8 cellular contexts compared by ENCODE assay signal in genomic region chr1:60970081-60970509, GRCh38.
DNase-seq lines count a peak whose midpoint lies in the region; ATAC-seq and TF ChIP-seq lines count a peak whose summit lies in the region.

No MANE protein-coding gene starts in this region.

- H3F3A ChIP-seq in PC-3 (ENCODE audit: low read length, unreplicated experiment) = no peaks in the 10 kb centered on the region

- H3K27me3 ChIP-seq in PC-3 (ENCODE audit: low read length) = no peaks in the 10 kb centered on the region
- H3K27me3 ChIP-seq in effector memory CD4-positive, alpha-beta T cell (replicated peaks; ENCODE audit: control insufficient read depth, insufficient read depth, low read length, poor library complexity, severe bottlenecking) = no peaks in the 10 kb centered on the region

- BruUV-seq in PC-3 (replicated peaks; lab: Mats Ljungman, UMichigan) = no TSS peak

- POLR2A ChIA-PET in PC-3 (lab: Charles Lee; ENCODE audit: unreplicated experiment) = no interaction called here

- H4K20me1 ChIP-seq in PC-3 (ENCODE audit: low read length) = no peaks in the 10 kb centered on the region

- no peaks in the 10 kb centered on the region for H3K9me2 ChIP-seq in PC-3 (replicated peaks; ENCODE audit: low read length)

- peak; percentile 70 for DNase-seq in G401 (ENCODE audit: low spot score)
- DNase-seq in PC-3 = peak; percentile 48
- peak; percentile 55 for DNase-seq in fibroblast of mammary gland (ENCODE audit: low read depth)
- DNase-seq in progenitor cell of endocrine pancreas (ENCODE audit: low spot score, unreplicated experiment) = no peak
- no peak for DNase-seq in effector memory CD4-positive, alpha-beta T cell
- no peak for DNase-seq in NCI-H1048 (lab: John Stamatoyannopoulos, UW)

- H3K4me1 ChIP-seq in PC-3 (ENCODE audit: insufficient read depth, low read length) = peaks cover 11% of the 10 kb centered on the region
- no peaks in the 10 kb centered on the region for H3K4me1 ChIP-seq in effector memory CD4-positive, alpha-beta T cell (ENCODE audit: control insufficient read depth, insufficient read depth, low read length, poor library complexity, severe bottlenecking)

- CTCF ChIA-PET in PC-3 (lab: Charles Lee) = no interaction called here

- H3K4me2 ChIP-seq in PC-3 (ENCODE audit: low read length) = no peak overlapping the region

- H3K9me3 Mint-ChIP-seq in progenitor cell of endocrine pancreas (ENCODE audit: low read depth) = peaks cover 10% of the 10 kb centered on the region

- no peak overlapping the region for H3K27ac ChIP-seq in PC-3 (ENCODE audit: low read length)
- H3K27ac ChIP-seq in effector memory CD4-positive, alpha-beta T cell (ENCODE audit: insufficient read depth, low read length, poor library complexity, severe bottlenecking) = no peak overlapping the region

- peaks cover 32% of the 10 kb centered on the region for H3K27me3 Mint-ChIP-seq in progenitor cell of endocrine pancreas

- intact Hi-C loops in PC-3 (cut with micrococcal nuclease) = loop anchor here (2.0 to 10.0 kb wide), 3 partner anchors 255 to 1102 kb away; no protein-coding TSS in a partner anchor

- no peaks in the 10 kb centered on the region for H3K79me2 ChIP-seq in PC-3 (ENCODE audit: low read length)

- peak; percentile 69 for TF ChIP-seq CTCF in PC-3 (conservative IDR thresholded peaks at IDR 0.05; ENCODE audit: low read depth, low read length)
- TF ChIP-seq CTCF in fibroblast of mammary gland (conservative IDR thresholded peaks at IDR 0.05; ENCODE audit: control insufficient read depth, insufficient read depth, low read depth, low read length) = peak; percentile 49
- TF ChIP-seq CTCF in progenitor cell of endocrine pancreas (IDR thresholded peaks at IDR 0.05; ENCODE audit: unreplicated experiment) = peak; percentile 48

- no peak overlapping the region for H3K4me3 Mint-ChIP-seq in progenitor cell of endocrine pancreas (ENCODE audit: low read depth)

- H3K9ac ChIP-seq in PC-3 (ENCODE audit: low read length) = no peak overlapping the region

- H3K4me1 Mint-ChIP-seq in progenitor cell of endocrine pancreas (ENCODE audit: low read depth) = peaks cover 5% of the 10 kb centered on the region

- peaks cover 3% of the 10 kb centered on the region for H3K36me3 Mint-ChIP-seq in progenitor cell of endocrine pancreas (ENCODE audit: insufficient read depth)

- H3K36me3 ChIP-seq in PC-3 (ENCODE audit: low read depth, low read length) = no peaks in the 10 kb centered on the region; the same call in 1 of the 2 replicates
- H3K36me3 ChIP-seq in effector memory CD4-positive, alpha-beta T cell (ENCODE audit: control insufficient read depth, insufficient read depth, low read length) = no peaks in the 10 kb centered on the region

- ATAC-seq in PC-3 (peak; percentile 70), GM21423 (IDR thresholded peaks at IDR 0.05; ENCODE audit: unreplicated experiment) (no peak), GM18520 (IDR thresholded peaks at IDR 0.05; ENCODE audit: unreplicated experiment) (no peak)

- in situ Hi-C loops in G401 (cut with HindIII; ENCODE audit: low sequenced_read_pairs) = no loop called here

- no peak overlapping the region for H3K4me3 ChIP-seq in PC-3 (ENCODE audit: low read length)
- no peak overlapping the region for H3K4me3 ChIP-seq in fibroblast of mammary gland (ENCODE audit: control insufficient read depth, low read depth, low read length)
- no peak overlapping the region for H3K4me3 ChIP-seq in effector memory CD4-positive, alpha-beta T cell (ENCODE audit: insufficient read depth, low read depth, low read length, poor library complexity, severe bottlenecking)

- peaks cover 6% of the 10 kb centered on the region for H3K9me3 ChIP-seq in PC-3 (ENCODE audit: low read length)
- no peaks in the 10 kb centered on the region for H3K9me3 ChIP-seq in effector memory CD4-positive, alpha-beta T cell (ENCODE audit: control insufficient read depth, low read length)

- peak overlapping the region; percentile 42 for H3K27ac Mint-ChIP-seq in progenitor cell of endocrine pancreas

- H2AFZ ChIP-seq in PC-3 (ENCODE audit: low read length) = no peak overlapping the region

Comparison
In these comparisons a context has a peak if more than half of its experiments do, and no peak if none do; other contexts are left out.
1. DNase-seq: peak in G401 (single experiment), PC-3 (single experiment) and fibroblast of mammary gland (single experiment); none in progenitor cell of endocrine pancreas (single experiment), effector memory CD4-positive, alpha-beta T cell (0 of 3) and NCI-H1048 (single experiment).
2. Peak in every context shown above with its lines, with median percentiles within 50 percentile points of each other: CTCF ChIP-seq.